19 cellular contexts compared by ENCODE assay signal in genomic region chr13:28438598-28439334, GRCh38. TPM values are rescaled to one million over a fixed set of nuclear protein-coding genes. Genes with fewer than 3 reads are reported as not detected.
DNase-seq lines count a peak whose midpoint lies in the region; ATAC-seq lines count a peak whose summit lies in the region.
"Had no signal": no experiment of that assay in that cellular context is flagged by ENCODE, and none has a peak within 500 bp of the region (broad histone marks: within the 10 kb centered on the region; RNA-seq: fewer than 3 reads in every experiment).

No MANE protein-coding gene starts in this region.

- no peaks in the 10 kb centered on the region for H3K9me3 ChIP-seq in HUES48 (ENCODE audit: control insufficient read depth, insufficient read depth, low read length)
- H3K9me3 ChIP-seq in iPS DF 6.9 (ENCODE audit: control insufficient read depth, insufficient read depth, low read length): no peaks in the 10 kb centered on the region
- H3K9me3 ChIP-seq: SK-N-SH had no signal

- H3K4me3 ChIP-seq in HUES48 (ENCODE audit: low read depth, low read length) (no peak overlapping the region), iPS DF 6.9 (ENCODE audit: low read length) (no peak overlapping the region)
- H3K4me3 ChIP-seq: BLaER1, GM12878, K562 had no signal

- H3K27ac ChIP-seq in HUES48 (ENCODE audit: low read depth, low read length) (peak overlapping the region; percentile 91), iPS DF 6.9 (ENCODE audit: low read length) (peak overlapping the region; percentile 100)

- H3K27me3 ChIP-seq in HUES48 (ENCODE audit: control insufficient read depth, insufficient read depth, low read length) (no peaks in the 10 kb centered on the region), iPS DF 6.9 (ENCODE audit: control insufficient read depth, insufficient read depth, low read length) (no peaks in the 10 kb centered on the region)
- H3K27me3 ChIP-seq: BLaER1 had no signal

- DNase-seq in cerebellum (ENCODE audit: low spot score) (peak; percentile 22), iPS DF 6.9 (ENCODE audit: low read depth, low spot score) (peak; percentile 71), dedifferentiated amniotic fluid mesenchymal stem cell (ENCODE audit: extremely low spot score) (no peak)
- DNase-seq: CD4-positive, alpha-beta memory T cell; DMS153; NCI-H1694 treated with DMSO at 0.1 percent for 48 hours; NCI-H510A; NCI-H82; PC-3; RPMI8226; SHP77 treated with DMSO at 0.1 percent for 48 hours; SK-N-SH had no signal

- H3K36me3 ChIP-seq in HUES48 (ENCODE audit: control insufficient read depth, insufficient read depth, low read length) (peaks cover 53% of the 10 kb centered on the region), iPS DF 6.9 (ENCODE audit: control insufficient read depth, insufficient read depth, low read length) (peaks cover 5% of the 10 kb centered on the region; the same call in 1 of the 2 replicates)

- H3K9ac ChIP-seq in HUES48 (ENCODE audit: low read depth, low read length): peak overlapping the region; percentile 8; the same call in 1 of the 2 replicates
- H3K9ac ChIP-seq: BLaER1, SK-N-SH had no signal

- ATAC-seq in GM19035 (IDR thresholded peaks at IDR 0.05; ENCODE audit: unreplicated experiment) (no peak), GM21529 (IDR thresholded peaks at IDR 0.05; ENCODE audit: unreplicated experiment) (no peak), HG02938 (IDR thresholded peaks at IDR 0.05; ENCODE audit: unreplicated experiment) (no peak)
- ATAC-seq: GM12878, K562, PC-3 had no signal

- H3K4me1 ChIP-seq in HUES48 (ENCODE audit: control insufficient read depth, insufficient read depth, low read length): peaks cover 64% of the 10 kb centered on the region
- peaks cover 12% of the 10 kb centered on the region for H3K4me1 ChIP-seq in iPS DF 6.9 (ENCODE audit: control insufficient read depth, insufficient read depth, low read length)

- no CpG with 5 or more reads among the region's 12 CpGs for WGBS in iPS DF 6.9 (ENCODE audit: insufficient coverage, insufficient read length)

RNA-seq across cellular contexts. Expression of gene FLT1, which starts 56.2 kb away (rescaled TPM):
- total RNA-seq in cerebellum: 14.6 TPM
